In genomic region chr3:187736418-187736871, GRCh38 we compare ENCODE assay signal across 7 cellular contexts. TPM values are rescaled to one million over a fixed set of nuclear protein-coding genes. Genes with fewer than 3 reads are reported as not detected.
A peak's percentile ranks its signal among the peaks of the same experiment; 100 is the strongest.
DNase-seq lines count a peak whose midpoint lies in the region; ATAC-seq lines count a peak whose summit lies in the region.

No MANE protein-coding gene starts in this region.

- H3K9me2 ChIP-seq in Karpas-422 (replicated peaks; ENCODE audit: insufficient read depth, low read length), result no peaks in the 10 kb centered on the region

- no peaks in the 10 kb centered on the region for H3K9me3 ChIP-seq in Karpas-422 (ENCODE audit: low read length)
- no peaks in the 10 kb centered on the region for H3K9me3 ChIP-seq in iPS-18c (ENCODE audit: control insufficient read depth, insufficient read depth, low read length)

- peak overlapping the region; percentile 15; the same call in 1 of the 2 replicates for H3K9ac ChIP-seq in Karpas-422 (ENCODE audit: low read length)

- no peak overlapping the region for H3K27ac Mint-ChIP-seq in activated naive CD4-positive, alpha-beta T cell treated with anti-CD3 and anti-CD28 coated beads, Interleukin-2, amount 10 ng/mL, durations not matched to agents 7 days and 5 days
- no peak overlapping the region for H3K27ac Mint-ChIP-seq in stimulated activated naive CD8-positive, alpha-beta T cell treated with anti-CD3 and anti-CD28 coated beads, Interleukin-15, amount 100 ng/mL, for 72 hours

- peak overlapping the region; percentile 99 for H3K4me3 Mint-ChIP-seq in activated naive CD4-positive, alpha-beta T cell treated with anti-CD3 and anti-CD28 coated beads, Interleukin-2, amount 10 ng/mL, durations not matched to agents 7 days and 5 days
- peak overlapping the region; percentile 94 to 99 for H3K4me3 Mint-ChIP-seq in stimulated activated naive CD8-positive, alpha-beta T cell treated with anti-CD3 and anti-CD28 coated beads, Interleukin-15, amount 100 ng/mL, for 72 hours

- DNase-seq in Karpas-422, result peak; percentile 52
- DNase-seq in activated naive CD4-positive, alpha-beta T cell treated with anti-CD3 and anti-CD28 coated beads, Interleukin-2, amount 10 ng/mL, durations not matched to agents 7 days and 5 days, result no peak
- DNase-seq in stimulated activated naive CD8-positive, alpha-beta T cell treated with anti-CD3 and anti-CD28 coated beads, Interleukin-15, amount 100 ng/mL, for 72 hours, result peak in 1 of 2 donors; percentile 42
- DNase-seq in HK-2 (ENCODE audit: unreplicated experiment), result no peak
- no peak for DNase-seq in HuH-7.5 (ENCODE audit: low spot score)

- H3K4me3 ChIP-seq in Karpas-422 (ENCODE audit: low read length), result no peak overlapping the region; the same call in 1 of the 2 replicates
- H3K4me3 ChIP-seq in iPS-18c (ENCODE audit: insufficient read depth, low read depth, low read length), result peak overlapping the region; percentile 17; the same call in 1 of the 2 replicates

- CTCF ChIA-PET in activated naive CD4-positive, alpha-beta T cell treated with anti-CD3 and anti-CD28 coated beads, Interleukin-2, amount 10 ng/mL, durations not matched to agents 7 days and 5 days (lab: Charles Lee), result interaction anchor here (0.7 to 5.1 kb wide), 4 partner anchors 462 to 1412 kb away, joined by 3 to 331 read pairs (median 4); no protein-coding TSS in a partner anchor

- H3K79me2 ChIP-seq in Karpas-422 (ENCODE audit: low read length), result peaks cover 84% of the 10 kb centered on the region

- H3K27me3 Mint-ChIP-seq in activated naive CD4-positive, alpha-beta T cell treated with anti-CD3 and anti-CD28 coated beads, Interleukin-2, amount 10 ng/mL, durations not matched to agents 7 days and 5 days, result peaks cover 7% of the 10 kb centered on the region
- no peaks in the 10 kb centered on the region for H3K27me3 Mint-ChIP-seq in stimulated activated naive CD8-positive, alpha-beta T cell treated with anti-CD3 and anti-CD28 coated beads, Interleukin-15, amount 100 ng/mL, for 72 hours

- no peaks in the 10 kb centered on the region for H3K27me3 ChIP-seq in Karpas-422 (ENCODE audit: low read length)

- no peaks in the 10 kb centered on the region for H3K9me3 Mint-ChIP-seq in activated naive CD4-positive, alpha-beta T cell treated with anti-CD3 and anti-CD28 coated beads, Interleukin-2, amount 10 ng/mL, durations not matched to agents 7 days and 5 days
- H3K9me3 Mint-ChIP-seq in stimulated activated naive CD8-positive, alpha-beta T cell treated with anti-CD3 and anti-CD28 coated beads, Interleukin-15, amount 100 ng/mL, for 72 hours, result no peaks in the 10 kb centered on the region

- no peak for ATAC-seq in stimulated activated naive CD8-positive, alpha-beta T cell treated with anti-CD3 and anti-CD28 coated beads, Interleukin-15, amount 100 ng/mL, for 72 hours
- no peak for ATAC-seq in HG02798 (IDR thresholded peaks at IDR 0.05; ENCODE audit: poor library complexity, unreplicated experiment)

- H3K36me3 ChIP-seq in Karpas-422 (ENCODE audit: insufficient read depth, low read length), result peaks cover 76% of the 10 kb centered on the region

- peaks cover 43% of the 10 kb centered on the region for H3K4me1 Mint-ChIP-seq in activated naive CD4-positive, alpha-beta T cell treated with anti-CD3 and anti-CD28 coated beads, Interleukin-2, amount 10 ng/mL, durations not matched to agents 7 days and 5 days
- peaks cover 48% of the 10 kb centered on the region for H3K4me1 Mint-ChIP-seq in stimulated activated naive CD8-positive, alpha-beta T cell treated with anti-CD3 and anti-CD28 coated beads, Interleukin-15, amount 100 ng/mL, for 72 hours

- H3K4me2 ChIP-seq in Karpas-422 (ENCODE audit: low read depth, low read length, poor library complexity, severe bottlenecking), result peak overlapping the region; percentile 93

- no peak overlapping the region for H2AFZ ChIP-seq in Karpas-422 (ENCODE audit: low read length)

- H3K36me3 Mint-ChIP-seq in activated naive CD4-positive, alpha-beta T cell treated with anti-CD3 and anti-CD28 coated beads, Interleukin-2, amount 10 ng/mL, durations not matched to agents 7 days and 5 days, result peaks cover 17% of the 10 kb centered on the region

- H4K20me1 ChIP-seq in Karpas-422 (ENCODE audit: insufficient read depth, low read depth, low read length), result peaks cover 96% of the 10 kb centered on the region

- peak overlapping the region; percentile 98 for H3K27ac ChIP-seq in Karpas-422 (ENCODE audit: low read length)

- peaks cover 98% of the 10 kb centered on the region for H3K4me1 ChIP-seq in Karpas-422 (ENCODE audit: low read length)

RNA-seq across cellular contexts. Expression of gene BCL6, which starts 8.8 kb away (rescaled TPM):
- 488 and 569 TPM in 2 replicates for total RNA-seq in Karpas-422 (2014; rRNA removed; shearing (Covaris generic); ENCODE audit: low replicate concordance)

RNA-seq across cellular contexts. Expression of gene RTP2, which starts 34.1 kb away (rescaled TPM):
- not detected in 2 replicates for total RNA-seq in Karpas-422 (2014; rRNA removed; shearing (Covaris generic); ENCODE audit: low replicate concordance)
